In genomic region chr5:28014779-28015178, GRCh38 we compare ENCODE assay signal across 10 cellular contexts.
DNase-seq lines count a peak whose midpoint lies in the region; ATAC-seq and TF ChIP-seq lines count a peak whose summit lies in the region.
"Had no signal": no experiment of that assay in that cellular context is flagged by ENCODE, and none has a peak within 500 bp of the region (broad histone marks: within the 10 kb centered on the region; RNA-seq: fewer than 3 reads in every experiment).

No MANE protein-coding gene starts in this region.

- H3K4me2 ChIP-seq in Karpas-422 (ENCODE audit: low read depth, low read length, poor library complexity, severe bottlenecking) (no peak overlapping the region), trophoblast cell (ENCODE audit: low read length) (no peak overlapping the region)

- H3K23ac ChIP-seq in trophoblast cell (ENCODE audit: low read length): no peak overlapping the region

- no peak overlapping the region for H4K8ac ChIP-seq in trophoblast cell (ENCODE audit: low read depth, low read length)

- no peaks in the 10 kb centered on the region for H3K9me2 ChIP-seq in Karpas-422 (replicated peaks; ENCODE audit: insufficient read depth, low read length)

- no peak overlapping the region for H3K27ac Mint-ChIP-seq in activated T-cell treated with anti-CD3 and anti-CD28 coated beads, Interleukin-2, amount 50 U/mL, for 72 hours
- H3K27ac Mint-ChIP-seq in activated T-cell treated with anti-CD3 and anti-CD28 coated beads, Interleukin-2, amount 50 U/mL, for 24 hours: no peak overlapping the region
- H3K27ac Mint-ChIP-seq in WTC11: no peak overlapping the region
- H3K27ac Mint-ChIP-seq: activated CD4-positive, alpha-beta memory T cell treated with anti-CD3 and anti-CD28 coated beads, Interleukin-2, amount 10 ng/mL, durations not matched to agents 7 days and 5 days had no signal

- no peaks in the 10 kb centered on the region for H4K20me1 ChIP-seq in Karpas-422 (ENCODE audit: insufficient read depth, low read depth, low read length)

- H3K27me3 ChIP-seq in Karpas-422 (ENCODE audit: low read length): no peaks in the 10 kb centered on the region
- H3K27me3 ChIP-seq in trophoblast cell (ENCODE audit: insufficient read depth, low read length): no peaks in the 10 kb centered on the region

- no CpG with 5 or more reads among the region's 3 CpGs for WGBS in trophoblast cell (ENCODE audit: extremely low coverage, insufficient coverage, insufficient read length)

- peaks cover 4 to 14% of the 10 kb centered on the region in 2 donors for H3K36me3 Mint-ChIP-seq in activated T-cell treated with anti-CD3 and anti-CD28 coated beads, Interleukin-2, amount 50 U/mL, for 72 hours (ENCODE audit: insufficient read depth in 2 of 2)
- H3K36me3 Mint-ChIP-seq in activated T-cell treated with anti-CD3 and anti-CD28 coated beads, Interleukin-2, amount 50 U/mL, for 24 hours (ENCODE audit: low read depth): no peaks in the 10 kb centered on the region
- H3K36me3 Mint-ChIP-seq in WTC11: peaks cover 63% of the 10 kb centered on the region

- H2AK5ac ChIP-seq in trophoblast cell (ENCODE audit: low read length): no peak overlapping the region

- peaks cover 7 to 27% of the 10 kb centered on the region in 2 donors for H3K9me3 Mint-ChIP-seq in activated T-cell treated with anti-CD3 and anti-CD28 coated beads, Interleukin-2, amount 50 U/mL, for 72 hours
- peaks cover 45% of the 10 kb centered on the region for H3K9me3 Mint-ChIP-seq in activated T-cell treated with anti-CD3 and anti-CD28 coated beads, Interleukin-2, amount 50 U/mL, for 24 hours
- peaks cover 77% of the 10 kb centered on the region for H3K9me3 Mint-ChIP-seq in WTC11

- no peak overlapping the region for H2AFZ ChIP-seq in Karpas-422 (ENCODE audit: low read length)
- no peak overlapping the region for H2AFZ ChIP-seq in trophoblast cell (ENCODE audit: insufficient read depth, low read length, poor library complexity)

- peaks cover 27% of the 10 kb centered on the region for H3K9me3 ChIP-seq in Karpas-422 (ENCODE audit: low read length)
- peaks cover 10% of the 10 kb centered on the region for H3K9me3 ChIP-seq in trophoblast cell (ENCODE audit: insufficient read depth, low read depth, low read length)

- H3K4me3 ChIP-seq in Karpas-422 (ENCODE audit: low read length): no peak overlapping the region
- H3K4me3 ChIP-seq in trophoblast cell (ENCODE audit: low read depth, low read length): no peak overlapping the region

- H3K27ac ChIP-seq in Karpas-422 (ENCODE audit: low read length) (no peak overlapping the region), trophoblast cell (ENCODE audit: low read depth, low read length) (no peak overlapping the region)

- H2BK12ac ChIP-seq in trophoblast cell (ENCODE audit: low read length): no peak overlapping the region

- H3K9ac ChIP-seq in Karpas-422 (ENCODE audit: low read length) (no peak overlapping the region), trophoblast cell (ENCODE audit: low read length) (no peak overlapping the region)

- no peaks in the 10 kb centered on the region for H3K79me2 ChIP-seq in Karpas-422 (ENCODE audit: low read length)
- no peaks in the 10 kb centered on the region for H3K79me2 ChIP-seq in trophoblast cell (ENCODE audit: control insufficient read depth, insufficient read depth, low read length, poor library complexity)

- no peak overlapping the region for H4K91ac ChIP-seq in trophoblast cell (ENCODE audit: low read depth, low read length)

- H3K4me3 Mint-ChIP-seq in activated T-cell treated with anti-CD3 and anti-CD28 coated beads, Interleukin-2, amount 50 U/mL, for 72 hours: no peak overlapping the region
- H3K4me3 Mint-ChIP-seq in activated T-cell treated with anti-CD3 and anti-CD28 coated beads, Interleukin-2, amount 50 U/mL, for 24 hours: no peak overlapping the region
- H3K4me3 Mint-ChIP-seq in WTC11: no peak overlapping the region
- H3K4me3 Mint-ChIP-seq: activated CD4-positive, alpha-beta memory T cell treated with anti-CD3 and anti-CD28 coated beads, Interleukin-2, amount 10 ng/mL, durations not matched to agents 7 days and 5 days had no signal

- H4K12ac ChIP-seq in trophoblast cell (ENCODE audit: low read depth, low read length): no peak overlapping the region

- no peaks in the 10 kb centered on the region for H3K4me1 Mint-ChIP-seq in activated T-cell treated with anti-CD3 and anti-CD28 coated beads, Interleukin-2, amount 50 U/mL, for 72 hours (ENCODE audit: low read depth)
- no peaks in the 10 kb centered on the region for H3K4me1 Mint-ChIP-seq in activated T-cell treated with anti-CD3 and anti-CD28 coated beads, Interleukin-2, amount 50 U/mL, for 24 hours (ENCODE audit: low read depth)
- H3K4me1 Mint-ChIP-seq in WTC11: no peaks in the 10 kb centered on the region
- H3K4me1 Mint-ChIP-seq: activated CD4-positive, alpha-beta memory T cell treated with anti-CD3 and anti-CD28 coated beads, Interleukin-2, amount 10 ng/mL, durations not matched to agents 7 days and 5 days had no signal

- no peak overlapping the region for H3K18ac ChIP-seq in trophoblast cell (ENCODE audit: low read length)

- H3K14ac ChIP-seq in trophoblast cell (ENCODE audit: low read length): no peak overlapping the region

- ATAC-seq in activated T-cell treated with anti-CD3 and anti-CD28 coated beads, Interleukin-2, amount 50 U/mL, for 72 hours (replicated peaks in 1 of 2): no peak
- ATAC-seq in WTC11 (peak; percentile 56), HG03520 (IDR thresholded peaks at IDR 0.05; ENCODE audit: unreplicated experiment) (no peak), GM21723 (IDR thresholded peaks at IDR 0.05; ENCODE audit: unreplicated experiment) (no peak)

- no peak overlapping the region for H2BK120ac ChIP-seq in trophoblast cell (ENCODE audit: insufficient read depth, low read length, poor library complexity)

- POLR2A ChIA-PET in WTC11 (lab: Charles Lee): no interaction called here

- H2BK5ac ChIP-seq in trophoblast cell (ENCODE audit: low read depth, low read length, poor library complexity): no peak overlapping the region

- CTCF ChIA-PET in WTC11 (lab: Charles Lee): no interaction called here

- no peaks in the 10 kb centered on the region for H3K27me3 Mint-ChIP-seq in activated T-cell treated with anti-CD3 and anti-CD28 coated beads, Interleukin-2, amount 50 U/mL, for 72 hours (ENCODE audit: low read depth)
- no peaks in the 10 kb centered on the region for H3K27me3 Mint-ChIP-seq in activated T-cell treated with anti-CD3 and anti-CD28 coated beads, Interleukin-2, amount 50 U/mL, for 24 hours
- H3K27me3 Mint-ChIP-seq in WTC11 (ENCODE audit: low read depth): peaks cover 11% of the 10 kb centered on the region; the same call in 1 of the 2 replicates
- H3K27me3 Mint-ChIP-seq: activated CD4-positive, alpha-beta memory T cell treated with anti-CD3 and anti-CD28 coated beads, Interleukin-2, amount 10 ng/mL, durations not matched to agents 7 days and 5 days had no signal

- H3K4me1 ChIP-seq in Karpas-422 (ENCODE audit: low read length): no peaks in the 10 kb centered on the region
- no peaks in the 10 kb centered on the region for H3K4me1 ChIP-seq in trophoblast cell (ENCODE audit: control insufficient read depth in 1 of 2, insufficient read depth in 2 of 2, low read length in 2 of 2)
- H3K4me1 ChIP-seq: Caco-2 had no signal

- no peaks in the 10 kb centered on the region for H3K79me1 ChIP-seq in trophoblast cell (ENCODE audit: low read length)

- no peak overlapping the region for H3K4ac ChIP-seq in trophoblast cell (ENCODE audit: low read depth, low read length)

- TF ChIP-seq CTCF in WTC11 (IDR thresholded peaks at IDR 0.05): peak; percentile 77

- peak; percentile 1 for DNase-seq in activated T-cell treated with anti-CD3 and anti-CD28 coated beads, Interleukin-2, amount 50 U/mL, for 72 hours
- no peak for DNase-seq in activated T-cell treated with anti-CD3 and anti-CD28 coated beads, Interleukin-2, amount 50 U/mL, for 24 hours
- DNase-seq in Karpas-422: peak; percentile 79
- peak; percentile 32 for DNase-seq in WTC11 (ENCODE audit: low spot score)
- DNase-seq in trophoblast cell: peak; percentile 4 to 36
- DNase-seq in NCI-H1092 treated with DMSO at 0.1 percent for 48 hours (lab: John Stamatoyannopoulos, UW): no peak
- DNase-seq: activated CD4-positive, alpha-beta memory T cell treated with anti-CD3 and anti-CD28 coated beads, Interleukin-2, amount 10 ng/mL, durations not matched to agents 7 days and 5 days had no signal

- no peaks in the 10 kb centered on the region for H3K36me3 ChIP-seq in Karpas-422 (ENCODE audit: insufficient read depth, low read length)
- H3K36me3 ChIP-seq in trophoblast cell (ENCODE audit: control insufficient read depth in 1 of 2, insufficient read depth in 2 of 2, low read length in 2 of 2): no peaks in the 10 kb centered on the region

TF ChIP-seq in WTC11, 78 proteins besides CTCF, POLR2A, EP300 and RAD21 (continues in another document):
- no peak for TF ChIP-seq TEAD1 (CRISPR knock-in tag; IDR thresholded peaks at IDR 0.05)
- no peak for TF ChIP-seq PREB (CRISPR knock-in tag; IDR thresholded peaks at IDR 0.05; ENCODE audit: borderline replicate concordance)
- no peak for TF ChIP-seq GTF2I (CRISPR knock-in tag; conservative IDR thresholded peaks at IDR 0.05)
- no peak for TF ChIP-seq ERG (CRISPR knock-in tag; IDR thresholded peaks at IDR 0.05)
- TF ChIP-seq E2F5 (CRISPR knock-in tag; IDR thresholded peaks at IDR 0.05): no peak

Comparison
In these comparisons a context has a peak if more than half of its experiments do, and no peak if none do; other contexts are left out.
1. DNase-seq: peak in activated T-cell treated with anti-CD3 and anti-CD28 coated beads, Interleukin-2, amount 50 U/mL, for 72 hours (2 of 2), Karpas-422 (single experiment), WTC11 (single experiment) and trophoblast cell (2 of 2); none in activated T-cell treated with anti-CD3 and anti-CD28 coated beads, Interleukin-2, amount 50 U/mL, for 24 hours (single experiment) and NCI-H1092 treated with DMSO at 0.1 percent for 48 hours (single experiment).